ENCODE assay signal across 18 cellular contexts in genomic region chr17:32746698-32747097, GRCh38.
A peak's percentile ranks its signal among the peaks of the same experiment; 100 is the strongest.
DNase-seq lines count a peak whose midpoint lies in the region; ATAC-seq and TF ChIP-seq lines count a peak whose summit lies in the region.
"Had no signal": no experiment of that assay in that cellular context is flagged by ENCODE, and none has a peak within 500 bp of the region (broad histone marks: within the 10 kb centered on the region; RNA-seq: fewer than 3 reads in every experiment).

No MANE protein-coding gene starts in this region.

- H3K27ac Mint-ChIP-seq in effector memory CD8-positive, alpha-beta T cell, result no peak overlapping the region
- H3K27ac Mint-ChIP-seq: activated T-helper 17 cell treated with anti-CD3 and anti-CD28 coated beads, Interleukin-2, amount 50 U/mL, for 72 hours; stimulated activated memory B cell treated with anti-CD40 and anti-IgM and Interleukin-4, amounts not matched to agents 10 μg/mL and 1 μg/mL and 100 μg/mL, for 72 hours had no signal

- no peak overlapping the region for H3K4me3 Mint-ChIP-seq in effector memory CD8-positive, alpha-beta T cell
- H3K4me3 Mint-ChIP-seq: activated T-helper 17 cell treated with anti-CD3 and anti-CD28 coated beads, Interleukin-2, amount 50 U/mL, for 72 hours; stimulated activated memory B cell treated with anti-CD40 and anti-IgM and Interleukin-4, amounts not matched to agents 10 μg/mL and 1 μg/mL and 100 μg/mL, for 72 hours had no signal

- no peak for ATAC-seq in effector memory CD8-positive, alpha-beta T cell (replicated peaks)
- ATAC-seq: activated T-helper 17 cell treated with anti-CD3 and anti-CD28 coated beads, Interleukin-2, amount 50 U/mL, for 72 hours; left cardiac atrium; stimulated activated memory B cell treated with anti-CD40 and anti-IgM and Interleukin-4, amounts not matched to agents 10 μg/mL and 1 μg/mL and 100 μg/mL, for 72 hours had no signal

- no peaks in the 10 kb centered on the region for H3K4me1 Mint-ChIP-seq in effector memory CD8-positive, alpha-beta T cell (ENCODE audit: low read depth in 2 of 2)
- H3K4me1 Mint-ChIP-seq: activated T-helper 17 cell treated with anti-CD3 and anti-CD28 coated beads, Interleukin-2, amount 50 U/mL, for 72 hours had no signal

- no peaks in the 10 kb centered on the region for H3K36me3 Mint-ChIP-seq in effector memory CD8-positive, alpha-beta T cell (ENCODE audit: insufficient read depth)

- in situ Hi-C loops in ACHN (cut with HindIII; ENCODE audit: low pct_ligation_motif_present, low pct_unique_long_range_greater_than_20kb, low sequenced_read_pairs), result no loop called here

- no peaks in the 10 kb centered on the region for H3K27me3 Mint-ChIP-seq in effector memory CD8-positive, alpha-beta T cell
- H3K27me3 Mint-ChIP-seq: activated T-helper 17 cell treated with anti-CD3 and anti-CD28 coated beads, Interleukin-2, amount 50 U/mL, for 72 hours; stimulated activated memory B cell treated with anti-CD40 and anti-IgM and Interleukin-4, amounts not matched to agents 10 μg/mL and 1 μg/mL and 100 μg/mL, for 72 hours had no signal

- no peaks in the 10 kb centered on the region for H3K36me3 ChIP-seq in ACC112 (ENCODE audit: insufficient read depth, low read length)
- H3K36me3 ChIP-seq: ovary, tibial nerve had no signal

- H3K4me3 ChIP-seq in ACC112 (ENCODE audit: low read depth, low read length) (peak overlapping the region; percentile 32; the same call in 1 of the 2 replicates), fibroblast of mammary gland (ENCODE audit: control insufficient read depth, low read depth, low read length) (no peak overlapping the region)
- H3K4me3 ChIP-seq: ovary, skin epidermis, tibial nerve had no signal

- peaks cover 30% of the 10 kb centered on the region for H3K4me1 ChIP-seq in ACC112 (ENCODE audit: control insufficient read depth, insufficient read depth, low read length, unreplicated experiment)
- H3K4me1 ChIP-seq: tibial nerve had no signal

- H3K27me3 ChIP-seq in ACC112 (ENCODE audit: insufficient read depth, low read length), result no peaks in the 10 kb centered on the region
- H3K27me3 ChIP-seq: ovary, tibial nerve had no signal

- peak overlapping the region; percentile 75 for H3K27ac ChIP-seq in ACC112 (ENCODE audit: low read depth, low read length)
- H3K27ac ChIP-seq: ovary, skin epidermis, tibial nerve had no signal

- H2AFZ ChIP-seq in ACC112 (ENCODE audit: low read length, unreplicated experiment), result no peak overlapping the region

- H3K9me3 Mint-ChIP-seq in effector memory CD8-positive, alpha-beta T cell, result no peaks in the 10 kb centered on the region
- H3K9me3 Mint-ChIP-seq: activated T-helper 17 cell treated with anti-CD3 and anti-CD28 coated beads, Interleukin-2, amount 50 U/mL, for 72 hours; stimulated activated memory B cell treated with anti-CD40 and anti-IgM and Interleukin-4, amounts not matched to agents 10 μg/mL and 1 μg/mL and 100 μg/mL, for 72 hours had no signal

- no peaks in the 10 kb centered on the region for H3K79me2 ChIP-seq in ACC112 (ENCODE audit: control insufficient read depth, insufficient read depth, low read length, unreplicated experiment)

- TF ChIP-seq CTCF in fibroblast of mammary gland (conservative IDR thresholded peaks at IDR 0.05; ENCODE audit: control insufficient read depth, insufficient read depth, low read depth, low read length), result no peak

- peak; percentile 67 for DNase-seq in HS-5 (ENCODE audit: low read depth)
- peak; percentile 66 for DNase-seq in SKM-1 (lab: John Stamatoyannopoulos, UW; ENCODE audit: unreplicated experiment)
- DNase-seq in fibroblast of mammary gland (ENCODE audit: low read depth), result peak; percentile 92
- no peak for DNase-seq in NCI-H146 (lab: John Stamatoyannopoulos, UW)
- DNase-seq in effector memory CD8-positive, alpha-beta T cell, result no peak
- no peak for DNase-seq in ACHN
- no peak for DNase-seq in mesenteric fat pad (ENCODE audit: low spot score)
- DNase-seq: GF-D8, left cardiac atrium, NCI-H2029, NCI-H526, ovary, T-helper 1 cell had no signal

Comparison
In these comparisons a context has a peak if more than half of its experiments do, and no peak if none do; other contexts are left out.
1. DNase-seq: peak in HS-5 (single experiment), SKM-1 (single experiment) and fibroblast of mammary gland (single experiment); none in NCI-H146 (single experiment), effector memory CD8-positive, alpha-beta T cell (0 of 3), ACHN (single experiment) and mesenteric fat pad (single experiment).